ENCODE assay signal across 1 cellular context in the genomic region with DNA sequence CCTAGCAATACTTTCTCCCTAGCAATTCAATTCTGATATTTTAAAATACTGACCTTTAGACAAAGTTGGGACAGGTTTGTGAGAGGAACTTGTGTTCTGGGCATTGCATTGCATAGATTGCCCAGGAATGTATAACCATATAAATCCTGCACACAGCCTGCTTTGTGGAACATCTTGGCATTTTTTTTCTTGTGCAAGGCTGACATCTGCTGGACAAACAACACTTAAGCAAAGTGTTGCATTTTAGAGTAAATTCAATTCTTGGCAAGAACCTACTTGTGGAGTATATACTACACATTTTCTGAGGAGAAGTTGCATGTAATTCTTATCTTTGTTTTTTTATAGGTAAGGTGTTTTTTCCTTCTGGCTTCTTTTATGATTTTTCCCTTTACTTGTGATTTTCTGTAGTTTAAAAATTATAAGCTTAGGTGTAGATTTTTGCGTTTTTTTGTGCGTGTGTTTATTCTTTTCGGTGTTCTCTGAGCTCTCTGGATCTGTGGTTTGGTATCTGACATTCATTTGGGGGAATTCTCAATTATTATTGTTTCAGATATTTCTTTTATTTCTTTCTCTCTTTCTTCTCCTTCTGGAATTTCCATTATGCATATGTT.
A peak's percentile ranks its signal among the peaks of the same experiment; 100 is the strongest.
TF ChIP-seq lines count a peak whose summit lies in the region.

No MANE protein-coding gene starts in this region.

TF ChIP-seq in GM12878, 131 proteins besides CTCF, POLR2A, EP300 and RAD21 (continued from another document):
- peak; percentile 37 for TF ChIP-seq SKIL (IDR thresholded peaks at IDR 0.05; ENCODE audit: low read depth, poor library complexity, severe bottlenecking)
- peak; percentile 85 for TF ChIP-seq SMC3 (IDR thresholded peaks at IDR 0.05; ENCODE audit: borderline replicate concordance, low read length)
- no peak for TF ChIP-seq TCF3 (IDR thresholded peaks at IDR 0.05; ENCODE audit: borderline replicate concordance, insufficient read depth, low read depth, low read length)
- TF ChIP-seq CBFB (IDR thresholded peaks at IDR 0.05; ENCODE audit: low read depth), result no peak
TF ChIP-seq in GM12878: peak in this region for 2.
